1 cellular context compared by ENCODE assay signal in the genomic region with DNA sequence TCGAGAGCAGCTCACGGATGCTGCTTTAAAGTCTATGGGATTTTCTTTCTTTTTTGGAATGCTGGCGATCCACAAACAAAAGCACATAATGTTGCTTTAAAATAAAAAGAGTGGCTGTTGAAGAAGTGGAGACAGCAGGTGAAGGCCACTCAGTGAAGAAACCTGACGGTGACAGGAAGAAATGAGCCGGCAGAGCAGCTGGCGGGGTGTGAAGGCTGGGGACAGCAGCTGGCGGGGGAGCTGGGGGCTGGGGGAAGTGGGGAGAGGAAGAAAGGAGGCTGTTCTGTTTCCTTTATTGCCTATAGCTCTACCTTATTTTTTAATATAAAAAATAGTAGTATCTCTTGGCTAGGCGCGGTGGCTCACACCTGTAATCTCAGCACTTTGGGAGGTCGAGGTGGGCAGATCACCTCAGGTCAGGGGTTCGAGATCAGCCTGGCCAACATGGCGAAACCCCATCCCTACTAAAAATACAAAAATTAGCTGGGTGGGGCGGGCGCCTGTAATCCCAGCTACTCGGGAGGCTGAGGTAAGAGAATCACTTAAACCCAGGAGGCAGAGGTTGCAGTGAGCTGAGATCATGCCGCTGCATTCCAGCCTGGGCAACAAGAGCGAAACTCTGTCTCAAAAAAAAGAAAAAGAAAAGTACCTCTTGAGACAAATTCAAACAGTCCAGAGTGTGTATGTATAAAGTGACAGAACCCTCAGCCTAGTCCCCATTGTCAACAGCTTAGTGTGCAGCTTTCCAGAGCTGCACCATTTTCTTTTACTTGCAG.
TF ChIP-seq lines count a peak whose summit lies in the region.

No MANE protein-coding gene starts in this region.

TF ChIP-seq in GM12878, 131 proteins besides CTCF, POLR2A, EP300 and RAD21:
- TF ChIP-seq CHD1 (IDR thresholded peaks at IDR 0.05; ENCODE audit: low read depth, low read length): no peak
- no peak for TF ChIP-seq ZNF687 (IDR thresholded peaks at IDR 0.05)
- no peak for TF ChIP-seq NR2C1 (IDR thresholded peaks at IDR 0.05)
- no peak for TF ChIP-seq WRNIP1 (IDR thresholded peaks at IDR 0.05; ENCODE audit: borderline replicate concordance, low read depth, low read length)
- TF ChIP-seq TCF12 (IDR thresholded peaks at IDR 0.05; ENCODE audit: low read depth, low read length): peak; percentile 65; the same call in 1 of the 2 replicates
- 0 out of 2 replicates have a peak, but pooled peaks have one; percentile 52 for TF ChIP-seq TCF3 (IDR thresholded peaks at IDR 0.05; ENCODE audit: borderline replicate concordance, insufficient read depth, low read depth, low read length)
- no peak for TF ChIP-seq HDAC6 (IDR thresholded peaks at IDR 0.05; ENCODE audit: unreplicated experiment)
